ENCODE assay signal across 10 cellular contexts in the genomic region with DNA sequence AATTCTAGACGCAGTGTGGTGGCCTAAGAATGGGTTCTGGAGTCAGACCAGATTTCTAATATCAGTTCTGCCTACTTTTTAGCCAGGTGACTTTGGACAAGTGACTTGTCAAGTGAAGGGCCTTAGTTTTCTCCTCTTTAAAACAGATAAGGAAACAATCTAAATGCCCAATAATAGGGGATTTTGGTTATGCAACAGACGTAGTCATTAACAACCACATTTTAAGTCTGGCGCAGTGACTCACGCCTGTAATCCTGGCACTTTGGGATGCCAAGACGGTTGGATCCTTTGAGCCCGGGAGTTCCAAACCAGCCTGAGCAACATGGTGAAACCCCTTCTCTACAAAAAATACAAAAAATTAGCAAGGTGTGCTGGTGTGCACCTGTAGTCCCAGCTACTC. TPM values are rescaled to one million over a fixed set of nuclear protein-coding genes. Genes with fewer than 3 reads are reported as not detected.
A peak's percentile ranks its signal among the peaks of the same experiment; 100 is the strongest.
DNase-seq lines count a peak whose midpoint lies in the region; ATAC-seq and TF ChIP-seq lines count a peak whose summit lies in the region.
"Had no signal": no experiment of that assay in that cellular context is flagged by ENCODE, and none has a peak within 500 bp of the region (broad histone marks: within the 10 kb centered on the region; RNA-seq: fewer than 3 reads in every experiment).

No MANE protein-coding gene starts in this region.

- peaks cover 32% of the 10 kb centered on the region for H3K4me1 Mint-ChIP-seq in activated CD8-positive, alpha-beta T cell treated with anti-CD3 and anti-CD28 coated beads, Interleukin-2, amount 10 ng/mL, durations not matched to agents 7 days and 5 days (ENCODE audit: low read depth)
- H3K4me1 Mint-ChIP-seq in type B pancreatic cell (ENCODE audit: unreplicated experiment): peaks cover 2% of the 10 kb centered on the region

- ATAC-seq in right cardiac atrium: no peak
- ATAC-seq in activated CD8-positive, alpha-beta T cell treated with anti-CD3 and anti-CD28 coated beads, Interleukin-2, amount 10 ng/mL, durations not matched to agents 7 days and 5 days: no peak
- no peak for ATAC-seq in HG03439 (IDR thresholded peaks at IDR 0.05; ENCODE audit: unreplicated experiment)

- H3K79me2 ChIP-seq in hepatocyte: peaks cover 12% of the 10 kb centered on the region

- no peaks in the 10 kb centered on the region for H3K27me3 Mint-ChIP-seq in activated CD8-positive, alpha-beta T cell treated with anti-CD3 and anti-CD28 coated beads, Interleukin-2, amount 10 ng/mL, durations not matched to agents 7 days and 5 days (ENCODE audit: low read depth)
- H3K27me3 Mint-ChIP-seq in type B pancreatic cell: no peaks in the 10 kb centered on the region

- no peaks in the 10 kb centered on the region for H3K27me3 ChIP-seq in cardiac muscle cell
- H3K27me3 ChIP-seq in right cardiac atrium (ENCODE audit: control insufficient read depth, insufficient read depth): no peaks in the 10 kb centered on the region
- H3K27me3 ChIP-seq in hepatocyte: no peaks in the 10 kb centered on the region

- no peaks in the 10 kb centered on the region for H4K20me1 ChIP-seq in hepatocyte (ENCODE audit: insufficient read depth, poor library complexity, severe bottlenecking)

- H3K9me3 Mint-ChIP-seq in activated CD8-positive, alpha-beta T cell treated with anti-CD3 and anti-CD28 coated beads, Interleukin-2, amount 10 ng/mL, durations not matched to agents 7 days and 5 days (ENCODE audit: insufficient read depth): no peaks in the 10 kb centered on the region
- no peaks in the 10 kb centered on the region for H3K9me3 Mint-ChIP-seq in type B pancreatic cell

- peaks cover 3% of the 10 kb centered on the region for H3K36me3 Mint-ChIP-seq in activated CD8-positive, alpha-beta T cell treated with anti-CD3 and anti-CD28 coated beads, Interleukin-2, amount 10 ng/mL, durations not matched to agents 7 days and 5 days (ENCODE audit: low read depth)
- peaks cover under 1% of the 10 kb centered on the region for H3K36me3 Mint-ChIP-seq in type B pancreatic cell

- peak overlapping the region; percentile 92 for H3K27ac Mint-ChIP-seq in activated CD8-positive, alpha-beta T cell treated with anti-CD3 and anti-CD28 coated beads, Interleukin-2, amount 10 ng/mL, durations not matched to agents 7 days and 5 days
- H3K27ac Mint-ChIP-seq in type B pancreatic cell: peak overlapping the region; percentile 80

- peak in 1 of 2 donors; percentile 27 for DNase-seq in cardiac muscle cell (ENCODE audit: low read depth in 1 of 2, low spot score in 1 of 2)
- DNase-seq in right cardiac atrium: no peak
- no peak for DNase-seq in activated CD8-positive, alpha-beta T cell treated with anti-CD3 and anti-CD28 coated beads, Interleukin-2, amount 10 ng/mL, durations not matched to agents 7 days and 5 days
- DNase-seq in hepatocyte (ENCODE audit: low spot score): no peak
- no peak for DNase-seq in type B pancreatic cell (ENCODE audit: extremely low spot score, unreplicated experiment)
- no peak for DNase-seq in AG08395 (ENCODE audit: low spot score)
- no peak for DNase-seq in germinal center (ENCODE audit: low spot score)
- DNase-seq: heart right ventricle had no signal

- no peak for TF ChIP-seq CTCF in cardiac muscle cell (IDR thresholded peaks at IDR 0.05; ENCODE audit: low read depth, low read length)
- no peak for TF ChIP-seq CTCF in hepatocyte (IDR thresholded peaks at IDR 0.05; ENCODE audit: poor library complexity)
- no peak for TF ChIP-seq CTCF in type B pancreatic cell (conservative IDR thresholded peaks at IDR 0.05)

- H3K9me3 ChIP-seq in cardiac muscle cell (ENCODE audit: low read depth) (peaks cover 3% of the 10 kb centered on the region), right cardiac atrium (ENCODE audit: control insufficient read depth, low read length) (no peaks in the 10 kb centered on the region), hepatocyte (ENCODE audit: low read depth) (no peaks in the 10 kb centered on the region)
- H3K9me3 ChIP-seq: heart right ventricle had no signal

- H3K4me1 ChIP-seq in cardiac muscle cell (ENCODE audit: low read depth): peaks cover 8% of the 10 kb centered on the region
- H3K4me1 ChIP-seq in right cardiac atrium (ENCODE audit: control insufficient read depth, insufficient read depth, low read length): peaks cover 3% of the 10 kb centered on the region
- H3K4me1 ChIP-seq in hepatocyte (ENCODE audit: insufficient read depth): no peaks in the 10 kb centered on the region

- H3K4me3 ChIP-seq in cardiac muscle cell: no peak overlapping the region
- no peak overlapping the region for H3K4me3 ChIP-seq in right cardiac atrium (ENCODE audit: low read length)
- H3K4me3 ChIP-seq in hepatocyte: no peak overlapping the region

- H3K36me3 ChIP-seq in cardiac muscle cell (no peaks in the 10 kb centered on the region), hepatocyte (replicated peaks; ENCODE audit: insufficient read depth, low read depth) (no peaks in the 10 kb centered on the region)
- H3K36me3 ChIP-seq: heart right ventricle had no signal

- H3K27ac ChIP-seq in cardiac muscle cell: peak overlapping the region; percentile 93
- no peak overlapping the region for H3K27ac ChIP-seq in right cardiac atrium (ENCODE audit: low read length)
- H3K27ac ChIP-seq in hepatocyte: peak overlapping the region; percentile 89

- H3K9me2 ChIP-seq in hepatocyte (replicated peaks; ENCODE audit: insufficient read depth): no peaks in the 10 kb centered on the region

- CTCF ChIA-PET in activated CD8-positive, alpha-beta T cell treated with anti-CD3 and anti-CD28 coated beads, Interleukin-2, amount 10 ng/mL, durations not matched to agents 7 days and 5 days (lab: Charles Lee): interaction anchor here (1.3 kb wide), 1 partner anchor 27 kb away, joined by 5 read pairs; a partner anchor contains a TSS

- peak overlapping the region; percentile 90 for H3K4me2 ChIP-seq in hepatocyte

- WGBS in right cardiac atrium: 78% methylated on average over 6 of the region's 6 CpGs
- 68% methylated on average over 6 of the region's 6 CpGs for WGBS in hepatocyte (ENCODE audit: low lambda C conversion rate, missing lambda C conversion rate)

- no peak overlapping the region for H2AFZ ChIP-seq in hepatocyte

- no peak overlapping the region for H3K4me3 Mint-ChIP-seq in activated CD8-positive, alpha-beta T cell treated with anti-CD3 and anti-CD28 coated beads, Interleukin-2, amount 10 ng/mL, durations not matched to agents 7 days and 5 days
- peak overlapping the region; percentile 95 for H3K4me3 Mint-ChIP-seq in type B pancreatic cell

- POLR2A ChIA-PET in activated CD8-positive, alpha-beta T cell treated with anti-CD3 and anti-CD28 coated beads, Interleukin-2, amount 10 ng/mL, durations not matched to agents 7 days and 5 days (lab: Charles Lee): interaction anchor here (1.7 kb wide), 1 partner anchor 1123 kb away, joined by 4 read pairs; a partner anchor contains a TSS

- intact Hi-C loops in right cardiac atrium (cut with DNase I): loop anchor here in 1 of 4 donors (10.0 kb wide), 1 partner anchor 109 kb away; a partner anchor contains a TSS

RNA-seq across cellular contexts. Expression of a gene that starts 2.1 kb away (rescaled TPM):
- total RNA-seq in cardiac muscle cell (77.8 and 112 TPM in 2 replicates), right cardiac atrium (10 to 100 TPM; 13.0 to 24.2 (median 18.4) TPM), hepatocyte (25.0 and 26.2 TPM in 2 replicates), type B pancreatic cell (ENCODE audit: low replicate concordance) (34.9 and 67.8 TPM in 2 replicates)
- polyA plus RNA-seq in cardiac muscle cell (24.8 and 34.4 TPM in 2 replicates), right cardiac atrium (6.9 TPM), hepatocyte (10.5 and 15.1 TPM in 2 replicates)
- 10 to 100 TPM; 31.9 to 33.4 TPM for total RNA-seq in activated CD8-positive, alpha-beta T cell treated with anti-CD3 and anti-CD28 coated beads, Interleukin-2, amount 10 ng/mL, durations not matched to agents 7 days and 5 days

RNA-seq across cellular contexts. Expression of a gene that starts 27.4 kb away (rescaled TPM):
- total RNA-seq in cardiac muscle cell: 524 and 770 TPM in 2 replicates
- polyA plus RNA-seq in cardiac muscle cell: 278 and 318 TPM in 2 replicates
- total RNA-seq in right cardiac atrium: 100 to 1,000 TPM; 124 to 157 (median 135) TPM
- polyA plus RNA-seq in right cardiac atrium: 61.9 TPM
- 100 to 1,000 TPM; 446 to 478 TPM for total RNA-seq in activated CD8-positive, alpha-beta T cell treated with anti-CD3 and anti-CD28 coated beads, Interleukin-2, amount 10 ng/mL, durations not matched to agents 7 days and 5 days
- 318 and 330 TPM in 2 replicates for total RNA-seq in hepatocyte
- 175 and 204 TPM in 2 replicates for polyA plus RNA-seq in hepatocyte
- total RNA-seq in type B pancreatic cell (ENCODE audit: low replicate concordance): 428 and 634 TPM in 2 replicates

RNA-seq across cellular contexts. Expression of a gene that starts 33.0 kb away (rescaled TPM):
- total RNA-seq in cardiac muscle cell (not detected in 2 replicates), right cardiac atrium (not detected), hepatocyte (95.4 and 103 TPM in 2 replicates), type B pancreatic cell (ENCODE audit: low replicate concordance) (3.9 and 15.3 TPM in 2 replicates)
- polyA plus RNA-seq in cardiac muscle cell (not detected in 2 replicates), right cardiac atrium (0.11 TPM), hepatocyte (82.6 and 98.2 TPM in 2 replicates)
- not detected for total RNA-seq in activated CD8-positive, alpha-beta T cell treated with anti-CD3 and anti-CD28 coated beads, Interleukin-2, amount 10 ng/mL, durations not matched to agents 7 days and 5 days
- total RNA-seq: chondrocyte, heart right ventricle had no signal
- polyA plus RNA-seq: heart right ventricle had no signal

RNA-seq across cellular contexts. Expression of a gene that starts 45.5 kb away (rescaled TPM):
- total RNA-seq in cardiac muscle cell (99.7 and 158 TPM in 2 replicates), right cardiac atrium (100 to 1,000 TPM; 113 to 174 (median 125) TPM), hepatocyte (1.1 and 1.6 TPM in 2 replicates), type B pancreatic cell (ENCODE audit: low replicate concordance) (1.7 and 3.6 TPM in 2 replicates)
- polyA plus RNA-seq in cardiac muscle cell (60.4 and 115 TPM in 2 replicates), right cardiac atrium (186 TPM), hepatocyte (0.15 and 1.2 TPM in 2 replicates)
- 1 to 10 TPM; 5.4 to 5.5 TPM for total RNA-seq in activated CD8-positive, alpha-beta T cell treated with anti-CD3 and anti-CD28 coated beads, Interleukin-2, amount 10 ng/mL, durations not matched to agents 7 days and 5 days
